ENCODE assay signal across 27 cellular contexts in genomic region chr2:226932443-226932842, GRCh38.
DNase-seq lines count a peak whose midpoint lies in the region; ATAC-seq, FAIRE-seq and TF ChIP-seq lines count a peak whose summit lies in the region.
"Had no signal": no experiment of that assay in that cellular context is flagged by ENCODE, and none has a peak within 500 bp of the region (broad histone marks: within the 10 kb centered on the region; RNA-seq: fewer than 3 reads in every experiment).

No MANE protein-coding gene starts in this region.

- no peaks in the 10 kb centered on the region for H3K36me3 ChIP-seq in HepG2 (replicated peaks in 1 of 2; ENCODE audit: control insufficient read depth in 1 of 2, insufficient read depth in 2 of 2, low read length in 2 of 2)
- H3K36me3 ChIP-seq in right lobe of liver, result no peaks in the 10 kb centered on the region
- peaks cover 19% of the 10 kb centered on the region for H3K36me3 ChIP-seq in OCI-LY7 (ENCODE audit: insufficient read depth, low read length)
- H3K36me3 ChIP-seq in sigmoid colon, result no peaks in the 10 kb centered on the region
- H3K36me3 ChIP-seq in neural progenitor cell, result no peaks in the 10 kb centered on the region
- H3K36me3 ChIP-seq: ascending aorta, cardiac muscle cell, colonic mucosa, HAP-1, heart right ventricle, MG63 had no signal

- DNase-seq in HepG2 (ENCODE audit: low spot score) (no peak), right lobe of liver (no peak), OCI-LY7 (ENCODE audit: low spot score) (peak; percentile 15), foreskin keratinocyte (no peak), sigmoid colon (no peak), neural progenitor cell (ENCODE audit: low spot score) (no peak), HuH-7 (ENCODE audit: low spot score) (no peak)
- DNase-seq: activated CD4-positive, alpha-beta T cell treated with anti-CD3 and anti-CD28 coated beads for 4 hours; activated gamma-delta T cell; activated naive CD8-positive, alpha-beta T cell treated with anti-CD3 and anti-CD28 coated beads, Interleukin-2, amount 10 ng/mL, durations not matched to agents 7 days and 5 days; activated T-cell treated with anti-CD3 and anti-CD28 coated beads for 4 hours; CD4-positive, alpha-beta memory T cell; colonic mucosa; effector memory CD4-positive, alpha-beta T cell; foreskin fibroblast; heart right ventricle; MG63; spleen had no signal

- no peak for FAIRE-seq in HepG2 (lab: Jason Lieb, UNC)

- no peak for TF ChIP-seq POLR2A in HepG2 (IDR thresholded peaks at IDR 0.05; ENCODE audit: insufficient read depth in 1 of 2, low read depth in 2 of 2, low read length in 2 of 2)
- no peak for TF ChIP-seq POLR2A in right lobe of liver (IDR thresholded peaks at IDR 0.05)
- TF ChIP-seq POLR2A in sigmoid colon (IDR thresholded peaks at IDR 0.05), result no peak

- TF ChIP-seq RAD21 in HepG2 (CRISPR knock-in tag; IDR thresholded peaks at IDR 0.05), result no peak

- H3K9me3 ChIP-seq in HepG2 (ENCODE audit: low read length), result no peaks in the 10 kb centered on the region
- H3K9me3 ChIP-seq in right lobe of liver, result no peaks in the 10 kb centered on the region
- H3K9me3 ChIP-seq in OCI-LY7 (ENCODE audit: low read length), result no peaks in the 10 kb centered on the region
- no peaks in the 10 kb centered on the region for H3K9me3 ChIP-seq in sigmoid colon
- no peaks in the 10 kb centered on the region for H3K9me3 ChIP-seq in neural progenitor cell (ENCODE audit: low read depth)
- H3K9me3 ChIP-seq: colonic mucosa, HAP-1, spleen, tibial nerve had no signal

- POLR2A ChIA-PET in HepG2 (lab: Yijun Ruan, JAX), result no interaction called here
- POLR2A ChIA-PET in OCI-LY7 (lab: Charles Lee), result no interaction called here

- H2AFZ ChIP-seq in HepG2 (ENCODE audit: low read length), result no peak overlapping the region
- no peak overlapping the region for H2AFZ ChIP-seq in OCI-LY7 (ENCODE audit: low read length)
- H2AFZ ChIP-seq in neural progenitor cell (replicated peaks), result no peak overlapping the region

- peaks cover 3% of the 10 kb centered on the region for H3K36me3 Mint-ChIP-seq in neural progenitor cell

- TF ChIP-seq CTCF in HepG2 (CRISPR knock-in tag; IDR thresholded peaks at IDR 0.05), result no peak
- TF ChIP-seq CTCF in right lobe of liver (IDR thresholded peaks at IDR 0.05), result no peak
- no peak for TF ChIP-seq CTCF in OCI-LY7 (conservative IDR thresholded peaks at IDR 0.05; ENCODE audit: low read length)
- TF ChIP-seq CTCF in foreskin keratinocyte (conservative IDR thresholded peaks at IDR 0.05), result no peak
- no peak for TF ChIP-seq CTCF in sigmoid colon (IDR thresholded peaks at IDR 0.05)
- TF ChIP-seq CTCF in neural progenitor cell (IDR thresholded peaks at IDR 0.05), result no peak

- H3K27me3 ChIP-seq in HepG2 (ENCODE audit: control insufficient read depth in 1 of 2, insufficient read depth in 2 of 2, low read length in 2 of 2), result no peaks in the 10 kb centered on the region; a peak in 1 of 5 replicates
- H3K27me3 ChIP-seq in right lobe of liver, result no peaks in the 10 kb centered on the region
- H3K27me3 ChIP-seq in foreskin keratinocyte, result no peaks in the 10 kb centered on the region
- H3K27me3 ChIP-seq in sigmoid colon, result no peaks in the 10 kb centered on the region
- H3K27me3 ChIP-seq in neural progenitor cell, result no peaks in the 10 kb centered on the region
- H3K27me3 ChIP-seq: ascending aorta, cardiac muscle cell, colonic mucosa, heart right ventricle, MG63, spleen, tibial nerve had no signal

- in situ Hi-C loops in HepG2 (cut with HindIII; ENCODE audit: extremely low pct_ligation_motif_present, low pct_unique_long_range_greater_than_20kb), result no loop called here

- intact Hi-C loops in HepG2 (cut with micrococcal nuclease; ENCODE audit: unreplicated experiment), result no loop called here
- intact Hi-C loops in right lobe of liver (cut with DNase I), result no loop called here
- intact Hi-C loops in OCI-LY7 (cut with micrococcal nuclease; ENCODE audit: unreplicated experiment), result no loop called here
- intact Hi-C loops in sigmoid colon (cut with DNase I), result no loop called here

- TF ChIP-seq EP300 in HepG2 (IDR thresholded peaks at IDR 0.05; ENCODE audit: low read depth in 2 of 2, low read length in 2 of 2) (no peak), HepG2 (CRISPR knock-in tag; IDR thresholded peaks at IDR 0.05; ENCODE audit: borderline replicate concordance) (no peak), sigmoid colon (IDR thresholded peaks at IDR 0.05) (no peak)

- H3K9me2 ChIP-seq in OCI-LY7 (ENCODE audit: insufficient read depth, low read length), result 0 out of 2 replicates have a peak, but pooled peaks cover 4% of the 10 kb centered on the region

- BruUV-seq in HepG2 (replicated peaks; lab: Mats Ljungman, UMichigan), result no TSS peak
- BruUV-seq in OCI-LY7 (replicated peaks; lab: Mats Ljungman, UMichigan), result no TSS peak

- H4K20me1 ChIP-seq in HepG2 (ENCODE audit: insufficient read depth, low read length), result no peaks in the 10 kb centered on the region
- H4K20me1 ChIP-seq in OCI-LY7 (ENCODE audit: insufficient read depth, low read length), result no peaks in the 10 kb centered on the region
- no peaks in the 10 kb centered on the region for H4K20me1 ChIP-seq in neural progenitor cell (ENCODE audit: low read depth)

- H3K4me2 ChIP-seq in HepG2 (ENCODE audit: low read depth, low read length), result no peak overlapping the region
- no peak overlapping the region for H3K4me2 ChIP-seq in OCI-LY7 (ENCODE audit: low read length)
- H3K4me2 ChIP-seq in neural progenitor cell, result no peak overlapping the region

- H3K9me3 Mint-ChIP-seq in neural progenitor cell, result peaks cover 10% of the 10 kb centered on the region
- H3K9me3 Mint-ChIP-seq: T-helper 2 cell treated with Interferon-gamma antibody and Interleukin-4, amounts not matched to agents 5 μg/mL and 100 μg/mL, for 36 hours had no signal

- no peak overlapping the region for H3K4me3 Mint-ChIP-seq in neural progenitor cell
- H3K4me3 Mint-ChIP-seq: activated naive CD8-positive, alpha-beta T cell treated with anti-CD3 and anti-CD28 coated beads, Interleukin-2, amount 10 ng/mL, durations not matched to agents 7 days and 5 days; CD4-positive, alpha-beta memory T cell; nephron; T-helper 2 cell treated with Interferon-gamma antibody and Interleukin-4, amounts not matched to agents 5 μg/mL and 100 μg/mL, for 36 hours had no signal

- no peaks in the 10 kb centered on the region for H3K79me2 ChIP-seq in HepG2 (ENCODE audit: insufficient read depth, low read length)
- no peaks in the 10 kb centered on the region for H3K79me2 ChIP-seq in OCI-LY7 (ENCODE audit: insufficient read depth, low read depth, low read length)
- H3K79me2 ChIP-seq in neural progenitor cell (ENCODE audit: low read depth), result no peaks in the 10 kb centered on the region

- H3K4me3 ChIP-seq in HepG2 (replicated peaks in 1 of 3; ENCODE audit: insufficient read depth in 1 of 3, low read depth in 2 of 3, low read length in 3 of 3) (no peak overlapping the region), right lobe of liver (no peak overlapping the region), OCI-LY7 (ENCODE audit: low read depth, low read length, poor library complexity, severe bottlenecking) (no peak overlapping the region), sigmoid colon (no peak overlapping the region), neural progenitor cell (no peak overlapping the region)
- H3K4me3 ChIP-seq: ascending aorta, cardiac muscle cell, colonic mucosa, HAP-1, heart right ventricle, lung, MG63, spleen, tibial nerve had no signal

- H3K4me1 ChIP-seq in HepG2 (ENCODE audit: insufficient read depth, low read length) (no peaks in the 10 kb centered on the region), right lobe of liver (no peaks in the 10 kb centered on the region), OCI-LY7 (ENCODE audit: insufficient read depth, low read length, poor library complexity, severe bottlenecking) (no peaks in the 10 kb centered on the region), foreskin keratinocyte (no peaks in the 10 kb centered on the region), sigmoid colon (no peaks in the 10 kb centered on the region), neural progenitor cell (no peaks in the 10 kb centered on the region)
- H3K4me1 ChIP-seq: ascending aorta, colonic mucosa, HAP-1, heart right ventricle, spleen, tibial nerve had no signal

- ATAC-seq in HepG2 (peak; percentile 61), right lobe of liver (no peak), HG03575 (IDR thresholded peaks at IDR 0.05; ENCODE audit: extremely low read depth, insufficient number of reproducible peaks, low FRiP score, unreplicated experiment) (peak; percentile 73), foreskin keratinocyte (no peak)
- ATAC-seq: heart right ventricle, SK-N-SH treated with all-trans-retinoic acid at 6 μM for 48 hours had no signal

- H3K4me1 Mint-ChIP-seq in neural progenitor cell, result peaks cover 15% of the 10 kb centered on the region
- H3K4me1 Mint-ChIP-seq: activated naive CD8-positive, alpha-beta T cell treated with anti-CD3 and anti-CD28 coated beads, Interleukin-2, amount 10 ng/mL, durations not matched to agents 7 days and 5 days; nephron had no signal

- H3K9ac ChIP-seq in HepG2 (ENCODE audit: insufficient read depth, low read depth, low read length), result no peak overlapping the region
- no peak overlapping the region for H3K9ac ChIP-seq in neural progenitor cell

- H3K27ac ChIP-seq in HepG2 (ENCODE audit: extremely low read length, insufficient read depth, low read length) (no peak overlapping the region), right lobe of liver (no peak overlapping the region), OCI-LY7 (ENCODE audit: low read depth, low read length, poor library complexity, severe bottlenecking) (no peak overlapping the region), foreskin keratinocyte (no peak overlapping the region), sigmoid colon (no peak overlapping the region), neural progenitor cell (no peak overlapping the region)
- H3K27ac ChIP-seq: ascending aorta, cardiac muscle cell, colonic mucosa, heart right ventricle, spleen, tibial nerve had no signal

- 59% methylated on average over 5 of the region's 5 CpGs for WGBS in HepG2 (ENCODE audit: low lambda C conversion rate)
- 90% methylated on average over 5 of the region's 5 CpGs for WGBS in right lobe of liver (ENCODE audit: insufficient coverage, low coverage, low lambda C conversion rate, missing lambda C conversion rate)
- WGBS in sigmoid colon, 2 donors, result 94 to 97% methylated on average over 5 of the region's 5 CpGs

- CTCF ChIA-PET in HepG2 (lab: Yijun Ruan, JAX; ENCODE audit: low intra/inter-chr PET ratio, low total read pairs) (no interaction called here), OCI-LY7 (lab: Charles Lee; ENCODE audit: unreplicated experiment) (no interaction called here)

- H3K27ac Mint-ChIP-seq in neural progenitor cell, result no peak overlapping the region
- H3K27ac Mint-ChIP-seq: activated naive CD8-positive, alpha-beta T cell treated with anti-CD3 and anti-CD28 coated beads, Interleukin-2, amount 10 ng/mL, durations not matched to agents 7 days and 5 days; nephron; T-helper 2 cell treated with Interferon-gamma antibody and Interleukin-4, amounts not matched to agents 5 μg/mL and 100 μg/mL, for 36 hours had no signal

- H3K27me3 Mint-ChIP-seq in neural progenitor cell (ENCODE audit: insufficient read depth, low read depth), result peaks cover 2% of the 10 kb centered on the region
- H3K27me3 Mint-ChIP-seq: activated naive CD8-positive, alpha-beta T cell treated with anti-CD3 and anti-CD28 coated beads, Interleukin-2, amount 10 ng/mL, durations not matched to agents 7 days and 5 days; CD4-positive, alpha-beta memory T cell had no signal

- H3F3A ChIP-seq in neural progenitor cell (ENCODE audit: low read depth), result no peaks in the 10 kb centered on the region

TF ChIP-seq in HepG2, 621 proteins besides CTCF, POLR2A, EP300 and RAD21 (continues in another document):
- no peak for TF ChIP-seq ZNF17 (CRISPR knock-in tag; IDR thresholded peaks at IDR 0.05)

Comparison
In these comparisons a context has a peak if more than half of its experiments do, and no peak if none do; other contexts are left out.
1. ATAC-seq: peak in HepG2 (single experiment) and HG03575 (single experiment); none in right lobe of liver (0 of 4) and foreskin keratinocyte (single experiment).